ENCODE assay signal across 35 cellular contexts in the genomic region with DNA sequence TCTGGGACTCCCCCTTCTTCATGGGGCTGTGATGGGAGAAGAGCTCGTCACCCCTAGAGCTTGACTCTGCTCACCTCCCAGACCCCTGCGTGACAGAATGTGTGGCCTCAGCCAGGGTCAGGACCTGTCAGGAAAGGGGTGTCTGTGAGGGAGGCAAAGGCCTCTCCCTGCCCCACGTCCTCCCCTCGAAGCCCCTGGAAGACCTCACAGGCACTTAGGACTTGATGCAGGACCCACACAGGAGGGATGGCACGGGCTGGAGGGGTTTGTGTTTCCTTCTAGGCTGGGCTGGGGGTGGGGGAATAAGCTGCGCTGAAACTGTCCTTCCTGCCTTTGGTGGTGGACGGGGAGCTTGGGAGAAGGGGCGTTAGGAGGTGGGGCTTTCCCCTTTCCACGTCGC. TPM values are rescaled to one million over a fixed set of nuclear protein-coding genes. Genes with fewer than 3 reads are reported as not detected.
"Had no signal": no experiment of that assay in that cellular context is flagged by ENCODE, and none has a peak within 500 bp of the region (broad histone marks: within the 10 kb centered on the region; RNA-seq: fewer than 3 reads in every experiment).

No MANE protein-coding gene starts in this region.

- FAIRE-seq: islet of Langerhans, kidney, urothelium cell line had no signal

- H3K9ac ChIP-seq: neural progenitor cell had no signal

- H2AFZ ChIP-seq: neural progenitor cell had no signal

- H3K36me3 ChIP-seq: left lung, lower lobe of right lung, neural progenitor cell, neutrophil, ovary, right atrium auricular region, right lobe of liver, stomach, thyroid gland, transverse colon, upper lobe of right lung had no signal

- H3K4me3 ChIP-seq: left lung, neural progenitor cell, ovary, right lobe of liver, smooth muscle cell, stomach, testis, thyroid gland, upper lobe of right lung had no signal

- H3K27ac Mint-ChIP-seq: immature natural killer cell; mesothelial cell of epicardium; naive B cell; natural killer cell; nephron progenitor cell; neural progenitor cell; progenitor cell of endocrine pancreas; stimulated activated naive B cell treated with anti-CD40 and anti-IgM and Interleukin-4, amounts not matched to agents 10 μg/mL and 1 μg/mL and 100 μg/mL, for 72 hours had no signal

- H3K27me3 ChIP-seq: ovary, right atrium auricular region, right lobe of liver, testis, thyroid gland had no signal

- DNase-seq: hippocampal formation; immature natural killer cell; kidney; left lung; lower lobe of right lung; mammary epithelial cell; mesenchymal stem cell; naive B cell; natural killer cell; nephron progenitor cell; occipital lobe; ovary; right lobe of liver; stimulated activated CD4-positive, alpha-beta T cell treated with anti-CD3 and anti-CD28 coated beads, Interleukin-1b, Interleukin-23, amount 100 ng/mL, for 48 hours; stimulated activated CD4-positive, alpha-beta T cell treated with anti-CD3 and anti-CD28 coated beads, Interleukin-4, amount 100 ng/mL, for 1 hour; stimulated activated naive B cell treated with anti-CD40 and anti-IgM and Interleukin-4, amounts not matched to agents 10 μg/mL and 1 μg/mL and 100 μg/mL, for 72 hours; stimulated activated naive CD8-positive, alpha-beta T cell treated with anti-CD3 and anti-CD28 coated beads, Interleukin-15, Interleukin-2, amounts not matched to agents 100 U/mL and 50 U/mL, for 24 hours; stomach; testis; thyroid gland; upper lobe of right lung had no signal

- H3K4me3 Mint-ChIP-seq: mesothelial cell of epicardium; natural killer cell; nephron progenitor cell; stimulated activated naive B cell treated with anti-CD40 and anti-IgM and Interleukin-4, amounts not matched to agents 10 μg/mL and 1 μg/mL and 100 μg/mL, for 72 hours had no signal

- H3K27ac ChIP-seq: neural progenitor cell, neutrophil, ovary, right lobe of liver, stomach, testis, thyroid gland, upper lobe of right lung had no signal

- H3K36me3 Mint-ChIP-seq: natural killer cell; neural progenitor cell; stimulated activated naive B cell treated with anti-CD40 and anti-IgM and Interleukin-4, amounts not matched to agents 10 μg/mL and 1 μg/mL and 100 μg/mL, for 72 hours had no signal

- H3K4me1 ChIP-seq: testis, upper lobe of right lung had no signal

- H3K9me3 ChIP-seq: left lung, lower lobe of right lung, neutrophil, ovary, right atrium auricular region, right lobe of liver, stomach, testis, thyroid gland, transverse colon, upper lobe of right lung had no signal

- H3K4me2 ChIP-seq: neural progenitor cell, smooth muscle cell had no signal

- H3K4me1 Mint-ChIP-seq: natural killer cell, neural progenitor cell had no signal

- ATAC-seq: left lung; lower lobe of right lung; natural killer cell; right lobe of liver; stimulated activated naive B cell treated with anti-CD40 and anti-IgM and Interleukin-4, amounts not matched to agents 10 μg/mL and 1 μg/mL and 100 μg/mL, for 72 hours; stimulated activated naive CD8-positive, alpha-beta T cell treated with anti-CD3 and anti-CD28 coated beads, Interleukin-15, Interleukin-2, amounts not matched to agents 100 U/mL and 50 U/mL, for 24 hours; upper lobe of right lung had no signal

- H3K9me3 Mint-ChIP-seq: immature natural killer cell; mesothelial cell of epicardium; natural killer cell; neural progenitor cell; stimulated activated naive B cell treated with anti-CD40 and anti-IgM and Interleukin-4, amounts not matched to agents 10 μg/mL and 1 μg/mL and 100 μg/mL, for 72 hours had no signal

RNA-seq across cellular contexts. Expression of gene CCDC92B, which starts 26.8 kb away (rescaled TPM):
- total RNA-seq: liver, mononuclear cell, natural killer cell, pulmonary artery endothelial cell, renal cortical epithelial cell, right atrium auricular region, right lobe of liver, skeletal muscle tissue, smooth muscle cell had no signal
- polyA plus RNA-seq: immature natural killer cell, liver, smooth muscle cell had no signal
